In genomic region chr17:17106716-17107115, GRCh38 we compare ENCODE assay signal across 11 cellular contexts.
A peak's percentile ranks its signal among the peaks of the same experiment; 100 is the strongest.
DNase-seq lines count a peak whose midpoint lies in the region; ATAC-seq and TF ChIP-seq lines count a peak whose summit lies in the region.
"Had no signal": no experiment of that assay in that cellular context is flagged by ENCODE, and none has a peak within 500 bp of the region (broad histone marks: within the 10 kb centered on the region; RNA-seq: fewer than 3 reads in every experiment).

No MANE protein-coding gene starts in this region.

- H3K9me2 ChIP-seq in GM23338 (ENCODE audit: insufficient read depth): no peaks in the 10 kb centered on the region

- H3K79me2 ChIP-seq in GM23338 (replicated peaks; ENCODE audit: insufficient read depth): peaks cover 12% of the 10 kb centered on the region

- no peak overlapping the region for H3K4me3 Mint-ChIP-seq in GM23338
- no peak overlapping the region for H3K4me3 Mint-ChIP-seq in stimulated activated naive B cell treated with anti-CD40 and anti-IgM and Interleukin-4, amounts not matched to agents 10 μg/mL and 1 μg/mL and 100 μg/mL, for 72 hours
- H3K4me3 Mint-ChIP-seq: activated T-helper 1 cell treated with anti-CD3 and anti-CD28 coated beads, Interleukin-12 subunit alpha, Interleukin-12 subunit beta, Interleukin-2, Interleukin-4 antibody, amounts not matched to agents 30 ng/mL and 10 ng/mL and 1 ng/mL, durations not matched to agents 14 hours and 24 hours and 36 hours had no signal

- H3K4me3 ChIP-seq in GM23338: no peak overlapping the region
- H3K4me3 ChIP-seq in adipocyte (ENCODE audit: low read length): no peak overlapping the region
- H3K4me3 ChIP-seq: GM12878 had no signal

- no peaks in the 10 kb centered on the region for H3F3A ChIP-seq in GM23338 (replicated peaks; ENCODE audit: low read depth)

- no peaks in the 10 kb centered on the region for H3K9me3 Mint-ChIP-seq in GM23338
- H3K9me3 Mint-ChIP-seq in stimulated activated naive B cell treated with anti-CD40 and anti-IgM and Interleukin-4, amounts not matched to agents 10 μg/mL and 1 μg/mL and 100 μg/mL, for 72 hours: no peaks in the 10 kb centered on the region
- H3K9me3 Mint-ChIP-seq: activated T-helper 1 cell treated with anti-CD3 and anti-CD28 coated beads, Interleukin-12 subunit alpha, Interleukin-12 subunit beta, Interleukin-2, Interleukin-4 antibody, amounts not matched to agents 30 ng/mL and 10 ng/mL and 1 ng/mL, durations not matched to agents 14 hours and 24 hours and 36 hours had no signal

- H3K9me3 ChIP-seq in adipocyte (ENCODE audit: control insufficient read depth, low read length): no peaks in the 10 kb centered on the region

- ATAC-seq in GM23338: no peak
- peak; percentile 13 for ATAC-seq in left ventricle myocardium superior
- ATAC-seq in stimulated activated naive B cell treated with anti-CD40 and anti-IgM and Interleukin-4, amounts not matched to agents 10 μg/mL and 1 μg/mL and 100 μg/mL, for 72 hours (replicated peaks): no peak
- ATAC-seq: GM12878 had no signal

- intact Hi-C loops in left ventricle myocardium superior (cut with micrococcal nuclease): no loop called here

- no peak for TF ChIP-seq CTCF in GM23338 (conservative IDR thresholded peaks at IDR 0.05; ENCODE audit: low read depth in 2 of 2)

- no peak overlapping the region for H2AFZ ChIP-seq in GM23338

- H3K27ac Mint-ChIP-seq in GM23338: peak overlapping the region; percentile 64; the same call in 1 of the 2 replicates
- peak overlapping the region; percentile 65 for H3K27ac Mint-ChIP-seq in stimulated activated naive B cell treated with anti-CD40 and anti-IgM and Interleukin-4, amounts not matched to agents 10 μg/mL and 1 μg/mL and 100 μg/mL, for 72 hours

- H3K4me2 ChIP-seq in GM23338: no peak overlapping the region

- no peak for DNase-seq in GM23338 (ENCODE audit: low spot score)
- DNase-seq in adipocyte (ENCODE audit: low read depth): no peak
- no peak for DNase-seq in left ventricle myocardium superior
- DNase-seq in stimulated activated naive B cell treated with anti-CD40 and anti-IgM and Interleukin-4, amounts not matched to agents 10 μg/mL and 1 μg/mL and 100 μg/mL, for 72 hours: no peak
- DNase-seq in islet precursor cell: no peak
- DNase-seq in stimulated activated CD4-positive, alpha-beta T cell treated with anti-CD3 and anti-CD28 coated beads, Interleukin-1b, Interleukin-23, amount 100 ng/mL, for 48 hours: no peak
- DNase-seq in kidney glomerular epithelial cell (lab: John Stamatoyannopoulos, UW): no peak
- no peak for DNase-seq in C1 segment of cervical spinal cord (lab: John Stamatoyannopoulos, UW)
- DNase-seq: cerebellar nuclear complex had no signal

- no peak overlapping the region for H3K27ac ChIP-seq in GM23338 (ENCODE audit: low read depth)

- no peaks in the 10 kb centered on the region for H3K36me3 ChIP-seq in GM23338 (ENCODE audit: insufficient read depth)
- H3K36me3 ChIP-seq in adipocyte (ENCODE audit: control insufficient read depth, insufficient read depth, low read length, severe bottlenecking): no peaks in the 10 kb centered on the region

- peaks cover 12% of the 10 kb centered on the region for H3K27me3 Mint-ChIP-seq in GM23338 (ENCODE audit: insufficient read depth, low read depth, poor library complexity)
- no peaks in the 10 kb centered on the region for H3K27me3 Mint-ChIP-seq in stimulated activated naive B cell treated with anti-CD40 and anti-IgM and Interleukin-4, amounts not matched to agents 10 μg/mL and 1 μg/mL and 100 μg/mL, for 72 hours

- H3K4me1 ChIP-seq in GM23338 (ENCODE audit: insufficient read depth) (no peaks in the 10 kb centered on the region; the same call in 1 of the 2 replicates), adipocyte (ENCODE audit: control insufficient read depth, insufficient read depth, low read length) (peaks cover 40% of the 10 kb centered on the region)

- H3K36me3 Mint-ChIP-seq in GM23338 (ENCODE audit: low read depth): no peaks in the 10 kb centered on the region
- H3K36me3 Mint-ChIP-seq in stimulated activated naive B cell treated with anti-CD40 and anti-IgM and Interleukin-4, amounts not matched to agents 10 μg/mL and 1 μg/mL and 100 μg/mL, for 72 hours: peaks cover 8 to 21% of the 10 kb centered on the region in 2 donors

- peaks cover 17% of the 10 kb centered on the region for H3K4me1 Mint-ChIP-seq in GM23338
- peaks cover 65% of the 10 kb centered on the region in 2 donors for H3K4me1 Mint-ChIP-seq in stimulated activated naive B cell treated with anti-CD40 and anti-IgM and Interleukin-4, amounts not matched to agents 10 μg/mL and 1 μg/mL and 100 μg/mL, for 72 hours

- no peaks in the 10 kb centered on the region for H3K27me3 ChIP-seq in GM23338 (ENCODE audit: insufficient read depth)
- no peaks in the 10 kb centered on the region for H3K27me3 ChIP-seq in adipocyte (replicated peaks; ENCODE audit: control insufficient read depth, insufficient read depth, low read length)

- peak overlapping the region; percentile 55 for H3K9ac ChIP-seq in adipocyte (ENCODE audit: low read length)

- H4K20me1 ChIP-seq in GM23338 (replicated peaks; ENCODE audit: insufficient read depth): peaks cover 9% of the 10 kb centered on the region; the same call in 1 of the 2 replicates

TF ChIP-seq in GM23338, 12 proteins besides CTCF, POLR2A, EP300 and RAD21 (continues in another document):
- TF ChIP-seq, protein P1, sequence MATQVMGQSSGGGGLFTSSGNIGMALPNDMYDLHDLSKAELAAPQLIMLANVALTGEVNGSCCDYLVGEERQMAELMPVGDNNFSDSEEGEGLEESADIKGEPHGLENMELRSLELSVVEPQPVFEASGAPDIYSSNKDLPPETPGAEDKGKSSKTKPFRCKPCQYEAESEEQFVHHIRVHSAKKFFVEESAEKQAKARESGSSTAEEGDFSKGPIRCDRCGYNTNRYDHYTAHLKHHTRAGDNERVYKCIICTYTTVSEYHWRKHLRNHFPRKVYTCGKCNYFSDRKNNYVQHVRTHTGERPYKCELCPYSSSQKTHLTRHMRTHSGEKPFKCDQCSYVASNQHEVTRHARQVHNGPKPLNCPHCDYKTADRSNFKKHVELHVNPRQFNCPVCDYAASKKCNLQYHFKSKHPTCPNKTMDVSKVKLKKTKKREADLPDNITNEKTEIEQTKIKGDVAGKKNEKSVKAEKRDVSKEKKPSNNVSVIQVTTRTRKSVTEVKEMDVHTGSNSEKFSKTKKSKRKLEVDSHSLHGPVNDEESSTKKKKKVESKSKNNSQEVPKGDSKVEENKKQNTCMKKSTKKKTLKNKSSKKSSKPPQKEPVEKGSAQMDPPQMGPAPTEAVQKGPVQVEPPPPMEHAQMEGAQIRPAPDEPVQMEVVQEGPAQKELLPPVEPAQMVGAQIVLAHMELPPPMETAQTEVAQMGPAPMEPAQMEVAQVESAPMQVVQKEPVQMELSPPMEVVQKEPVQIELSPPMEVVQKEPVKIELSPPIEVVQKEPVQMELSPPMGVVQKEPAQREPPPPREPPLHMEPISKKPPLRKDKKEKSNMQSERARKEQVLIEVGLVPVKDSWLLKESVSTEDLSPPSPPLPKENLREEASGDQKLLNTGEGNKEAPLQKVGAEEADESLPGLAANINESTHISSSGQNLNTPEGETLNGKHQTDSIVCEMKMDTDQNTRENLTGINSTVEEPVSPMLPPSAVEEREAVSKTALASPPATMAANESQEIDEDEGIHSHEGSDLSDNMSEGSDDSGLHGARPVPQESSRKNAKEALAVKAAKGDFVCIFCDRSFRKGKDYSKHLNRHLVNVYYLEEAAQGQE (IDR thresholded peaks at IDR 0.05; ENCODE audit: unreplicated experiment): no peak
- TF ChIP-seq POLR2AphosphoS5 (IDR thresholded peaks at IDR 0.05; ENCODE audit: low read depth) (no peak), EZH2 (IDR thresholded peaks at IDR 0.05; ENCODE audit: low read depth, unreplicated experiment) (no peak), JUNB (IDR thresholded peaks at IDR 0.05; ENCODE audit: unreplicated experiment) (no peak), ZNF114 (CRISPR knock-in tag; IDR thresholded peaks at IDR 0.05) (no peak), ZNF331 (CRISPR knock-in tag; IDR thresholded peaks at IDR 0.05; ENCODE audit: low read depth) (no peak)
